ENCODE assay signal across 24 cellular contexts in genomic region chr9:34771023-34771422, GRCh38.
DNase-seq lines count a peak whose midpoint lies in the region; ATAC-seq, FAIRE-seq and TF ChIP-seq lines count a peak whose summit lies in the region.
"Had no signal": no experiment of that assay in that cellular context is flagged by ENCODE, and none has a peak within 500 bp of the region (broad histone marks: within the 10 kb centered on the region; RNA-seq: fewer than 3 reads in every experiment).

No MANE protein-coding gene starts in this region.

- peaks cover 51% of the 10 kb centered on the region for H3K27me3 Mint-ChIP-seq in MCF 10A (ENCODE audit: insufficient read depth, unreplicated experiment)
- H3K27me3 Mint-ChIP-seq in stimulated activated naive CD8-positive, alpha-beta T cell treated with anti-CD3 and anti-CD28 coated beads, Interleukin-15, amount 100 ng/mL, for 72 hours: peaks cover 54% of the 10 kb centered on the region

- intact Hi-C loops in MCF 10A (cut with micrococcal nuclease): no loop called here
- intact Hi-C loops in breast epithelium (cut with DNase I; ENCODE audit: low total_unique reads): no loop called here

- H3K27ac ChIP-seq in breast epithelium (no peak overlapping the region), WERI-Rb-1 (no peak overlapping the region)
- H3K27ac ChIP-seq: coronary artery, gastrocnemius medialis, KMS-11, lower lobe of right lung, neutrophil, spleen had no signal

- H3K27ac Mint-ChIP-seq in MCF 10A (ENCODE audit: low read depth, unreplicated experiment): no peak overlapping the region
- H3K27ac Mint-ChIP-seq in stimulated activated naive CD8-positive, alpha-beta T cell treated with anti-CD3 and anti-CD28 coated beads, Interleukin-15, amount 100 ng/mL, for 72 hours: no peak overlapping the region
- H3K27ac Mint-ChIP-seq: activated naive CD8-positive, alpha-beta T cell had no signal

- peak; percentile 77 for DNase-seq in MCF 10A (ENCODE audit: unreplicated experiment)
- no peak for DNase-seq in breast epithelium (ENCODE audit: low spot score in 2 of 2)
- DNase-seq in RKO (ENCODE audit: low spot score): peak; percentile 69
- no peak for DNase-seq in WERI-Rb-1
- no peak for DNase-seq in frontal cortex (ENCODE audit: low spot score in 2 of 2)
- no peak for DNase-seq in stimulated activated naive CD8-positive, alpha-beta T cell treated with anti-CD3 and anti-CD28 coated beads, Interleukin-15, amount 100 ng/mL, for 72 hours
- DNase-seq: activated CD4-positive, alpha-beta T cell treated with anti-CD3 and anti-CD28 coated beads for 48 hours; gastrocnemius medialis; hypothalamus; islet precursor cell; lower lobe of right lung; NCI-H2107; NCI-H526; SHP77 treated with DMSO at 0.1 percent for 48 hours; spleen; stimulated activated CD4-positive, alpha-beta T cell treated with anti-CD3 and anti-CD28 coated beads, Interleukin-4, amount 100 ng/mL, for 4 hours had no signal

- H3K4me1 Mint-ChIP-seq in MCF 10A (ENCODE audit: insufficient read depth, unreplicated experiment): no peaks in the 10 kb centered on the region
- no peaks in the 10 kb centered on the region for H3K4me1 Mint-ChIP-seq in stimulated activated naive CD8-positive, alpha-beta T cell treated with anti-CD3 and anti-CD28 coated beads, Interleukin-15, amount 100 ng/mL, for 72 hours

- no peak overlapping the region for H3K4me3 Mint-ChIP-seq in MCF 10A (ENCODE audit: unreplicated experiment)
- H3K4me3 Mint-ChIP-seq in stimulated activated naive CD8-positive, alpha-beta T cell treated with anti-CD3 and anti-CD28 coated beads, Interleukin-15, amount 100 ng/mL, for 72 hours: no peak overlapping the region
- H3K4me3 Mint-ChIP-seq: activated naive CD8-positive, alpha-beta T cell had no signal

- H3K4me1 ChIP-seq in breast epithelium: no peaks in the 10 kb centered on the region
- H3K4me1 ChIP-seq: gastrocnemius medialis, lower lobe of right lung, spleen had no signal

- no peaks in the 10 kb centered on the region for H3K36me3 ChIP-seq in breast epithelium
- H3K36me3 ChIP-seq in WERI-Rb-1: no peaks in the 10 kb centered on the region
- H3K36me3 ChIP-seq: gastrocnemius medialis, lower lobe of right lung, neutrophil, spleen had no signal

- CTCF ChIA-PET in MCF 10A (lab: Yijun Ruan, JAX): no interaction called here

- no peaks in the 10 kb centered on the region for H3K27me3 ChIP-seq in breast epithelium
- H3K27me3 ChIP-seq in WERI-Rb-1 (ENCODE audit: insufficient read depth, low read depth, severe bottlenecking): no peaks in the 10 kb centered on the region

- peak; percentile 92 for ATAC-seq in esophagus mucosa
- ATAC-seq in SK-N-SH treated with all-trans-retinoic acid at 6 μM for 48 hours: no peak
- ATAC-seq in stimulated activated naive CD8-positive, alpha-beta T cell treated with anti-CD3 and anti-CD28 coated beads, Interleukin-15, amount 100 ng/mL, for 72 hours: no peak
- ATAC-seq: gastrocnemius medialis, lower lobe of right lung had no signal

- TF ChIP-seq POLR2A in breast epithelium (IDR thresholded peaks at IDR 0.05): no peak

- POLR2A ChIA-PET in MCF 10A (lab: Yijun Ruan, JAX): interaction anchor here (0.6 kb wide), 2 partner anchors 284 to 707 kb away, joined by 3 to 4 read pairs; no protein-coding TSS in a partner anchor

- H3K9me3 ChIP-seq in breast epithelium (no peaks in the 10 kb centered on the region), WERI-Rb-1 (ENCODE audit: severe bottlenecking) (peaks cover 3% of the 10 kb centered on the region)
- H3K9me3 ChIP-seq: gastrocnemius medialis, lower lobe of right lung, neutrophil had no signal

- no TSS peak for BruUV-seq in MCF 10A (replicated peaks; lab: Mats Ljungman, UMichigan)

- no peak overlapping the region for H3K4me3 ChIP-seq in breast epithelium
- no peak overlapping the region for H3K4me3 ChIP-seq in WERI-Rb-1 (ENCODE audit: low read depth, low read length)
- H3K4me3 ChIP-seq: coronary artery, gastrocnemius medialis, lower lobe of right lung, spleen had no signal

- no peaks in the 10 kb centered on the region for H3K36me3 Mint-ChIP-seq in MCF 10A (ENCODE audit: insufficient read depth, unreplicated experiment)
- H3K36me3 Mint-ChIP-seq: activated naive CD8-positive, alpha-beta T cell had no signal

- no peaks in the 10 kb centered on the region for H3K9me3 Mint-ChIP-seq in MCF 10A (ENCODE audit: unreplicated experiment)
- peaks cover 0 to 5% of the 10 kb centered on the region in 2 donors for H3K9me3 Mint-ChIP-seq in stimulated activated naive CD8-positive, alpha-beta T cell treated with anti-CD3 and anti-CD28 coated beads, Interleukin-15, amount 100 ng/mL, for 72 hours

- TF ChIP-seq CTCF in MCF 10A (IDR thresholded peaks at IDR 0.05; ENCODE audit: unreplicated experiment): no peak
- no peak for TF ChIP-seq CTCF in breast epithelium (IDR thresholded peaks at IDR 0.05)
- TF ChIP-seq CTCF in WERI-Rb-1 (IDR thresholded peaks at IDR 0.05; ENCODE audit: low read depth, low read length): no peak

- no peak for FAIRE-seq in frontal cortex (lab: Jason Lieb, UNC)
- FAIRE-seq: endometrium, GM18507 had no signal

TF ChIP-seq in SK-N-SH treated with all-trans-retinoic acid at 6 μM for 48 hours, 23 proteins besides CTCF, POLR2A, EP300 and RAD21:
- TF ChIP-seq, protein P1, sequence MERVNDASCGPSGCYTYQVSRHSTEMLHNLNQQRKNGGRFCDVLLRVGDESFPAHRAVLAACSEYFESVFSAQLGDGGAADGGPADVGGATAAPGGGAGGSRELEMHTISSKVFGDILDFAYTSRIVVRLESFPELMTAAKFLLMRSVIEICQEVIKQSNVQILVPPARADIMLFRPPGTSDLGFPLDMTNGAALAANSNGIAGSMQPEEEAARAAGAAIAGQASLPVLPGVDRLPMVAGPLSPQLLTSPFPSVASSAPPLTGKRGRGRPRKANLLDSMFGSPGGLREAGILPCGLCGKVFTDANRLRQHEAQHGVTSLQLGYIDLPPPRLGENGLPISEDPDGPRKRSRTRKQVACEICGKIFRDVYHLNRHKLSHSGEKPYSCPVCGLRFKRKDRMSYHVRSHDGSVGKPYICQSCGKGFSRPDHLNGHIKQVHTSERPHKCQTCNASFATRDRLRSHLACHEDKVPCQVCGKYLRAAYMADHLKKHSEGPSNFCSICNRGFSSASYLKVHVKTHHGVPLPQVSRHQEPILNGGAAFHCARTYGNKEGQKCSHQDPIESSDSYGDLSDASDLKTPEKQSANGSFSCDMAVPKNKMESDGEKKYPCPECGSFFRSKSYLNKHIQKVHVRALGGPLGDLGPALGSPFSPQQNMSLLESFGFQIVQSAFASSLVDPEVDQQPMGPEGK (CRISPR knock-in tag; IDR thresholded peaks at IDR 0.05; ENCODE audit: borderline replicate concordance): no peak
- TF ChIP-seq ESRRG (CRISPR knock-in tag; IDR thresholded peaks at IDR 0.05): no peak
- TF ChIP-seq BACH2 (CRISPR knock-in tag; IDR thresholded peaks at IDR 0.05; ENCODE audit: borderline replicate concordance): no peak
- TF ChIP-seq ZFP30 (CRISPR knock-in tag; IDR thresholded peaks at IDR 0.05): no peak
- no peak for TF ChIP-seq OSR1 (CRISPR knock-in tag; IDR thresholded peaks at IDR 0.05)

Comparison
In these comparisons a context has a peak if more than half of its experiments do, and no peak if none do; other contexts are left out.
1. DNase-seq: peak in MCF 10A (single experiment) and RKO (single experiment); none in breast epithelium (0 of 2), WERI-Rb-1 (single experiment), frontal cortex (0 of 2) and stimulated activated naive CD8-positive, alpha-beta T cell treated with anti-CD3 and anti-CD28 coated beads, Interleukin-15, amount 100 ng/mL, for 72 hours (0 of 2).